26 cellular contexts compared by ENCODE assay signal in the genomic region with DNA sequence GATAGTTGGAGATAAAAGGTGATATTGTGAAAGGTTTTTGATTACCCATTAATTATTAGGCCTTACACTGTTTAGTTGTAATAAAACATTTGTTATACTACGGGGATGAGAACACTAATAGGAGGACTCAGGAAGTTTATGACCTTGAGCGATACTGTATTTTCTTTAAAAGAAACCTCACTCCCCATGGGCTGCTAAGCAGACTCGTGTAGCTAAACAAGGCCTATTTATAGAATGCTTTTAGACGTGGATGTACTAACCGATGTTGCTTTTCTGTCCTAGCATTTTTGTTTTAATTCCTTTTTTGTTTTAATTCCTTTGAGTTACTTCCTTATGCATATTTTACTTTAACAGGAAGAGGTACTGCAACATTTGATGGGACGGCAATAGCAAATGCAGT. TPM values are rescaled to one million over a fixed set of nuclear protein-coding genes. Genes with fewer than 3 reads are reported as not detected.
DNase-seq lines count a peak whose midpoint lies in the region; ATAC-seq, FAIRE-seq and TF ChIP-seq lines count a peak whose summit lies in the region.
"Had no signal": no experiment of that assay in that cellular context is flagged by ENCODE, and none has a peak within 500 bp of the region (broad histone marks: within the 10 kb centered on the region; RNA-seq: fewer than 3 reads in every experiment).

No MANE protein-coding gene starts in this region.

- 97% methylated on average over 6 of the region's 6 CpGs for WGBS in HepG2 (ENCODE audit: low lambda C conversion rate)
- 74% methylated on average over 6 of the region's 6 CpGs for WGBS in right lobe of liver (ENCODE audit: insufficient coverage, low coverage, low lambda C conversion rate, missing lambda C conversion rate)
- 85% methylated on average over 6 of the region's 6 CpGs for WGBS in K562 (ENCODE audit: insufficient coverage, low coverage, missing lambda C conversion rate)

- H3K79me2 ChIP-seq in HepG2 (ENCODE audit: insufficient read depth, low read length) (no peaks in the 10 kb centered on the region), K562 (ENCODE audit: control insufficient read depth, insufficient read depth, low read length) (peaks cover 11% of the 10 kb centered on the region)

- H3K9ac ChIP-seq in HepG2 (ENCODE audit: insufficient read depth, low read depth, low read length), result no peak overlapping the region
- no peak overlapping the region for H3K9ac ChIP-seq in K562 (ENCODE audit: insufficient read depth in 1 of 2, low read depth in 2 of 2, low read length in 2 of 2)
- H3K9ac ChIP-seq: KMS-11 had no signal

- H3K4me1 ChIP-seq in HepG2 (ENCODE audit: insufficient read depth, low read length) (no peaks in the 10 kb centered on the region), right lobe of liver (no peaks in the 10 kb centered on the region), K562 (replicated peaks in 1 of 2; ENCODE audit: control insufficient read depth in 2 of 2, insufficient read depth in 2 of 2, low read length in 2 of 2) (no peaks in the 10 kb centered on the region)

- CTCF ChIA-PET in HepG2 (lab: Yijun Ruan, JAX; ENCODE audit: low intra/inter-chr PET ratio, low total read pairs) (no interaction called here), K562 (lab: Yijun Ruan, JAX; ENCODE audit: low intra/inter-chr PET ratio) (interaction anchor here (0.7 kb wide), 1 partner anchor 99 kb away, joined by 4 read pairs; no protein-coding TSS in a partner anchor)

- peaks cover 5% of the 10 kb centered on the region for H3K9me3 Mint-ChIP-seq in neural crest cell
- H3K9me3 Mint-ChIP-seq: GM23338, H9 had no signal

- H4K20me1 ChIP-seq in HepG2 (ENCODE audit: insufficient read depth, low read length) (no peaks in the 10 kb centered on the region; the same call in 1 of the 2 replicates), K562 (replicated peaks; ENCODE audit: control insufficient read depth, insufficient read depth, low read length) (no peaks in the 10 kb centered on the region)

- no peak overlapping the region for H3K27ac Mint-ChIP-seq in neural crest cell (ENCODE audit: unreplicated experiment)
- H3K27ac Mint-ChIP-seq: GM23338, HFFc6 had no signal

- TF ChIP-seq CTCF in HepG2 (CRISPR knock-in tag; IDR thresholded peaks at IDR 0.05), result no peak
- TF ChIP-seq CTCF in right lobe of liver (IDR thresholded peaks at IDR 0.05), result no peak
- no peak for TF ChIP-seq CTCF in K562 (IDR thresholded peaks at IDR 0.05 in 2 of 3, conservative IDR thresholded peaks at IDR 0.05 in 1 of 3; ENCODE audit: insufficient read depth in 2 of 3, low read depth in 1 of 3, low read length in 3 of 3)
- TF ChIP-seq CTCF in neural crest cell (conservative IDR thresholded peaks at IDR 0.05), result no peak
- TF ChIP-seq CTCF in coronary artery (IDR thresholded peaks at IDR 0.05), result no peak

- H2AFZ ChIP-seq in HepG2 (ENCODE audit: low read length), result no peak overlapping the region
- no peak overlapping the region for H2AFZ ChIP-seq in K562 (ENCODE audit: low read depth, low read length)
- H2AFZ ChIP-seq: GM23338 had no signal

- TF ChIP-seq EP300 in HepG2 (IDR thresholded peaks at IDR 0.05; ENCODE audit: low read depth in 2 of 2, low read length in 2 of 2), result no peak
- no peak for TF ChIP-seq EP300 in HepG2 (CRISPR knock-in tag; IDR thresholded peaks at IDR 0.05; ENCODE audit: borderline replicate concordance)
- TF ChIP-seq EP300 in K562 (IDR thresholded peaks at IDR 0.05; ENCODE audit: low read length), result no peak

- H3K27ac ChIP-seq in HepG2 (ENCODE audit: extremely low read length, insufficient read depth, low read length), result no peak overlapping the region
- H3K27ac ChIP-seq in right lobe of liver, result no peak overlapping the region
- H3K27ac ChIP-seq in K562 (ENCODE audit: extremely low read depth, low read depth, low read length), result no peak overlapping the region
- no peak overlapping the region for H3K27ac ChIP-seq in coronary artery
- H3K27ac ChIP-seq: KMS-11 had no signal

- in situ Hi-C loops in HepG2 (cut with HindIII; ENCODE audit: extremely low pct_ligation_motif_present, low pct_unique_long_range_greater_than_20kb) (no loop called here), K562 (cut with MboI) (no loop called here)

- peaks cover 7% of the 10 kb centered on the region; the same call in 1 of the 2 replicates for H3K9me3 ChIP-seq in HepG2 (ENCODE audit: low read length)
- H3K9me3 ChIP-seq in right lobe of liver, result peaks cover 0 to 10% (median 0%) of the 10 kb centered on the region in 4 donors
- peaks cover 13% of the 10 kb centered on the region for H3K9me3 ChIP-seq in K562 (replicated peaks; ENCODE audit: control insufficient read depth, insufficient read depth, low read depth, low read length)

- H3K4me3 ChIP-seq in HepG2 (replicated peaks in 1 of 3; ENCODE audit: insufficient read depth in 1 of 3, low read depth in 2 of 3, low read length in 3 of 3), result no peak overlapping the region
- no peak overlapping the region for H3K4me3 ChIP-seq in right lobe of liver
- H3K4me3 ChIP-seq in K562, result no peak overlapping the region
- H3K4me3 ChIP-seq in coronary artery, result no peak overlapping the region
- H3K4me3 ChIP-seq: GM23338 had no signal

- no peak for FAIRE-seq in HepG2 (lab: Jason Lieb, UNC)
- no peak for FAIRE-seq in K562 (lab: Jason Lieb, UNC)
- FAIRE-seq: GM18507 had no signal

- peaks cover 43% of the 10 kb centered on the region for H3K36me3 Mint-ChIP-seq in neural crest cell (ENCODE audit: low read depth)

- peaks cover 2% of the 10 kb centered on the region for H3K27me3 Mint-ChIP-seq in neural crest cell (ENCODE audit: low read depth)
- H3K27me3 Mint-ChIP-seq: CD4-positive, alpha-beta memory T cell had no signal

- H3K9me1 ChIP-seq in K562 (ENCODE audit: control insufficient read depth, insufficient read depth, low read length), result no peaks in the 10 kb centered on the region

- H3K36me3 ChIP-seq in HepG2 (replicated peaks in 1 of 2; ENCODE audit: control insufficient read depth in 1 of 2, insufficient read depth in 2 of 2, low read length in 2 of 2) (peaks cover 35 to 89% of the 10 kb centered on the region in 2 experiments), right lobe of liver (peaks cover 0 to 86% (median 34%) of the 10 kb centered on the region in 4 donors), K562 (ENCODE audit: control insufficient read depth, insufficient read depth, low read length) (peaks cover 100% of the 10 kb centered on the region)

- POLR2A ChIA-PET in HepG2 (lab: Yijun Ruan, JAX) (no interaction called here), K562 (lab: Yijun Ruan, JAX) (interaction anchor here (1.2 kb wide), 1 partner anchor 8 kb away, joined by 5 read pairs; no protein-coding TSS in a partner anchor)

- intact Hi-C loops in HepG2 (cut with micrococcal nuclease; ENCODE audit: unreplicated experiment) (no loop called here), right lobe of liver (cut with DNase I) (no loop called here), K562 (cut with micrococcal nuclease) (no loop called here)

- DNase-seq in HepG2 (ENCODE audit: low spot score) (no peak), right lobe of liver (no peak), K562 (ENCODE audit: extremely low read depth in 1 of 4, low spot score in 3 of 4) (no peak), neural crest cell (ENCODE audit: low read depth, low spot score) (no peak), GM19240 (ENCODE audit: insufficient read length, low spot score) (no peak), coronary artery (ENCODE audit: low spot score) (no peak), NCI-H345 treated with DMSO at 0.1 percent for 48 hours (lab: John Stamatoyannopoulos, UW; ENCODE audit: unreplicated experiment) (no peak)
- DNase-seq: C1 segment of cervical spinal cord; CD4-positive, alpha-beta memory T cell; COR-L47; DMS53; H9; HFFc6; IMR-90; NCI-H1092; NCI-H1417 treated with DMSO at 0.1 percent for 48 hours; NCI-H1694 treated with DMSO at 0.1 percent for 48 hours; NCI-H2081; NCI-H2227 treated with DMSO at 0.1 percent for 48 hours; NCI-H510A; NCI-H69; RPMI8226; SHP77 had no signal

- H3K4me3 Mint-ChIP-seq in neural crest cell, result peak overlapping the region; percentile 19
- H3K4me3 Mint-ChIP-seq: CD4-positive, alpha-beta memory T cell; GM23338; H9; HFFc6 had no signal

- no peak for ATAC-seq in HepG2
- no peak for ATAC-seq in right lobe of liver
- ATAC-seq in K562, result no peak
- ATAC-seq: GM23338 had no signal

- H3K27me3 ChIP-seq in HepG2 (ENCODE audit: control insufficient read depth in 1 of 2, insufficient read depth in 2 of 2, low read length in 2 of 2) (no peaks in the 10 kb centered on the region), right lobe of liver (no peaks in the 10 kb centered on the region), K562 (ENCODE audit: control insufficient read depth in 2 of 2, insufficient read depth in 2 of 2, low read length in 2 of 2) (no peaks in the 10 kb centered on the region)

- no peaks in the 10 kb centered on the region for H3K4me1 Mint-ChIP-seq in neural crest cell
- H3K4me1 Mint-ChIP-seq: GM23338, H9 had no signal

- no TSS peak for BruUV-seq in HepG2 (replicated peaks; lab: Mats Ljungman, UMichigan)
- BruUV-seq in K562 (replicated peaks; lab: Mats Ljungman, UMichigan), result no TSS peak

- TF ChIP-seq RAD21 in HepG2 (CRISPR knock-in tag; IDR thresholded peaks at IDR 0.05), result no peak
- no peak for TF ChIP-seq RAD21 in K562 (CRISPR knock-in tag; conservative IDR thresholded peaks at IDR 0.05 in 1 of 2, IDR thresholded peaks at IDR 0.05 in 1 of 2)

- no peak for TF ChIP-seq POLR2A in HepG2 (IDR thresholded peaks at IDR 0.05; ENCODE audit: insufficient read depth in 1 of 2, low read depth in 2 of 2, low read length in 2 of 2)
- no peak for TF ChIP-seq POLR2A in right lobe of liver (IDR thresholded peaks at IDR 0.05)
- peak; percentile 29 for TF ChIP-seq POLR2A in K562 (conservative IDR thresholded peaks at IDR 0.05)

- no peak overlapping the region for H3K4me2 ChIP-seq in HepG2 (ENCODE audit: low read depth, low read length)
- H3K4me2 ChIP-seq in K562 (ENCODE audit: insufficient read depth, low read length), result no peak overlapping the region
- H3K4me2 ChIP-seq: GM23338, KMS-11 had no signal

RNA-seq across cellular contexts. Expression of a gene that starts 22.9 kb away (rescaled TPM):
- total RNA-seq in HepG2 (2016; rRNA removed; fragmentation: Illumina TruSeq; extraction: Trizol), result 113 and 168 TPM in 2 replicates
- total RNA-seq in HepG2 (2016; cell fraction: cytosol; rRNA removed; fragmentation: Illumina TruSeq; extraction: Trizol; ENCODE audit: low read depth), result 5.9 and 6.7 TPM in 2 replicates
- 111 and 163 TPM in 2 replicates for total RNA-seq in HepG2 (2016; cell fraction: insoluble cytoplasmic fraction; rRNA removed; fragmentation: Illumina TruSeq; extraction: Trizol)
- 14.7 and 15.3 TPM in 2 replicates for total RNA-seq in HepG2 (2016; cell fraction: membrane; rRNA removed; fragmentation: Illumina TruSeq; extraction: Trizol)
- 64.0 and 69.2 TPM in 2 replicates for total RNA-seq in HepG2 (2016; cell fraction: nucleus; rRNA removed; fragmentation: Illumina TruSeq; extraction: Trizol)
- polyA plus RNA-seq in HepG2 (2011; rRNA removed), result 18.1 and 20.8 TPM in 2 replicates
- polyA plus RNA-seq in HepG2 (2011; cell fraction: cytosol; rRNA removed), result 9.8 and 13.1 TPM in 2 replicates
- polyA plus RNA-seq in HepG2 (2011; cell fraction: nucleus; rRNA removed), result 12.9 and 13.6 TPM in 2 replicates
- polyA plus RNA-seq in HepG2 (2012), result 27.8 and 54.9 TPM in 2 replicates
- 0.76 and 1.1 TPM in 2 replicates for polyA plus RNA-seq in HepG2 (2016; cell fraction: cytosol; fragmentation: Illumina TruSeq; extraction: Trizol; ENCODE audit: low read depth)
- polyA plus RNA-seq in HepG2 (2016; cell fraction: insoluble cytoplasmic fraction; fragmentation: Illumina TruSeq; extraction: Trizol; ENCODE audit: low read depth), result 91.7 and 97.3 TPM in 2 replicates
- 2.1 and 3.5 TPM in 2 replicates for polyA plus RNA-seq in HepG2 (2016; cell fraction: membrane; fragmentation: Illumina TruSeq; extraction: Trizol; ENCODE audit: low read depth)
- polyA plus RNA-seq in HepG2 (2016; cell fraction: nucleus; fragmentation: Illumina TruSeq; extraction: Trizol; ENCODE audit: insufficient read depth, low read depth), result 63.1 and 63.5 TPM in 2 replicates
- polyA minus RNA-seq in HepG2 (2011; rRNA and poly(A)+ RNA removed; ENCODE audit: low replicate concordance), result 14.9 and 32.3 TPM in 2 replicates
- polyA minus RNA-seq in HepG2 (2011; cell fraction: cytosol; rRNA and poly(A)+ RNA removed), result 31.4 and 36.9 TPM in 2 replicates
- polyA minus RNA-seq in HepG2 (2011; cell fraction: nucleus; rRNA and poly(A)+ RNA removed), result 36.4 and 40.2 TPM in 2 replicates
- total RNA-seq in right lobe of liver, result 10 to 100 TPM; 19.7 to 34.7 (median 23.0) TPM
- total RNA-seq in K562 (2011; cell fraction: chromatin; rRNA removed; ENCODE audit: low replicate concordance), result 38.9 and 108 TPM in 2 replicates
- 25.7 and 28.0 TPM in 2 replicates for total RNA-seq in K562 (2011; cell fraction: nucleolus; rRNA removed)
- total RNA-seq in K562 (2011; cell fraction: nucleoplasm; rRNA removed), result 39.7 and 43.1 TPM in 2 replicates
- total RNA-seq in K562 (2014; rRNA removed), result 72.3 and 112 TPM in 2 replicates
- 147 and 189 TPM in 2 replicates for total RNA-seq in K562 (2014; rRNA removed; fragmentation: Illumina TruSeq; extraction: Trizol)
- total RNA-seq in K562 (2015; rRNA removed; fragmentation: Illumina TruSeq; extraction: Trizol), result 107 and 122 TPM in 2 replicates
- total RNA-seq in K562 (2021), result 142 and 146 TPM in 2 replicates
- polyA plus RNA-seq in K562 (2011; rRNA removed), result 54.4 and 74.7 TPM in 2 replicates
- polyA plus RNA-seq in K562 (2011; cell fraction: cytosol; rRNA removed), result 29.7 and 38.7 TPM in 2 replicates
- polyA plus RNA-seq in K562 (2011; cell fraction: nucleus; rRNA removed), result 19.6 and 27.8 TPM in 2 replicates
- 54.1 and 63.9 TPM in 2 replicates for polyA plus RNA-seq in K562 (2012)
- polyA plus RNA-seq in K562 (2014; fragmentation: Illumina TruSeq; extraction: Trizol), result 99.9 and 127 TPM in 2 replicates
- polyA plus RNA-seq in K562 (2014; fragmentation: Nextera tagmentation; extraction: Ambion mirVana), result 10 to 100 TPM; 15.3 to 30.3 TPM
- 78.0 and 80.5 TPM in 2 replicates for polyA plus RNA-seq in K562 (2014; rRNA removed)
- polyA minus RNA-seq in K562 (2011; rRNA and poly(A)+ RNA removed), result 127 and 153 TPM in 2 replicates
- polyA minus RNA-seq in K562 (2011; cell fraction: cytosol; rRNA and poly(A)+ RNA removed), result 69.2 and 76.6 TPM in 2 replicates
- polyA minus RNA-seq in K562 (2011; cell fraction: nucleus; rRNA and poly(A)+ RNA removed), result 16.4 and 32.9 TPM in 2 replicates
- total RNA-seq in neural crest cell, result 213 TPM in 2 replicates
